Comparison of ENCODE assay signal across 27 cellular contexts in the genomic region with DNA sequence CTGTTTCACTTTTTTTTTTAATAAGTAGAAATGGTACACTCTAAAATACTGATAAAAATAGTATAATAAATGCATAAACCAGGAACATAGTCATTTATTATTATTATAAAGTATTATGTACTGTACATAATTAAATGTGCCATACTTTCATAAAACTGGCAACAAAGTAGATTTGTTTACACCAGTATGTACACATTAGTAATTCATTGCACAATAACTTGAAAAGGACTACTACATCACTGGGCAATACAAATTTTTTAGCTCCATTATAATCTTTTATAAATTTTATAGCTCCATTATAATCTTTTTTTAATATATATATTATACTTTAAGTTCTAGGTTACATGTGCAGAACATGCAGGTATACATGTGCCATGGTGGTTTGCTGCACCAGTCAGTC.
"Had no signal": no experiment of that assay in that cellular context is flagged by ENCODE, and none has a peak within 500 bp of the region (broad histone marks: within the 10 kb centered on the region; RNA-seq: fewer than 3 reads in every experiment).

No MANE protein-coding gene starts in this region.

- H3K27me3 ChIP-seq: colonic mucosa, dorsolateral prefrontal cortex, esophagus muscularis mucosa, esophagus squamous epithelium, foreskin keratinocyte, gastrocnemius medialis, gastroesophageal sphincter, heart left ventricle, heart right ventricle had no signal

- ATAC-seq: effector memory CD8-positive, alpha-beta T cell; esophagus mucosa; foreskin keratinocyte; gastrocnemius medialis; gastroesophageal sphincter; heart left ventricle; heart right ventricle had no signal

- H3K36me3 ChIP-seq: colonic mucosa, esophagus muscularis mucosa, esophagus squamous epithelium, gastrocnemius medialis, gastroesophageal sphincter, heart left ventricle, heart right ventricle had no signal

- H3K4me3 ChIP-seq: colonic mucosa, coronary artery, dorsolateral prefrontal cortex, esophagus muscularis mucosa, esophagus squamous epithelium, gastrocnemius medialis, gastroesophageal sphincter, heart left ventricle, heart right ventricle had no signal

- DNase-seq: colonic mucosa; cortex of kidney; dermis blood vessel endothelial cell; dorsolateral prefrontal cortex; effector CD4-positive, alpha-beta T cell; effector CD8-positive, alpha-beta T cell; effector memory CD4-positive, alpha-beta T cell; effector memory CD8-positive, alpha-beta T cell; endodermal cell; erythroblast; esophagus squamous epithelium; foreskin fibroblast; foreskin keratinocyte; foreskin melanocyte; gastrocnemius medialis; glutamatergic neuron; head of caudate nucleus; heart left ventricle; heart right ventricle had no signal

- FAIRE-seq: colon, endothelial cell of umbilical vein, frontal cortex had no signal

- H3K27ac ChIP-seq: colonic mucosa, coronary artery, dorsolateral prefrontal cortex, epithelial cell of prostate, esophagus muscularis mucosa, esophagus squamous epithelium, foreskin keratinocyte, gastrocnemius medialis, gastroesophageal sphincter, heart left ventricle, heart right ventricle had no signal

- H3K9me3 ChIP-seq: colonic mucosa, esophagus muscularis mucosa, esophagus squamous epithelium, gastrocnemius medialis, gastroesophageal sphincter, heart left ventricle, heart right ventricle had no signal

- H3K4me1 ChIP-seq: colonic mucosa, esophagus muscularis mucosa, esophagus squamous epithelium, foreskin keratinocyte, gastrocnemius medialis, gastroesophageal sphincter, heart right ventricle had no signal
